Comparison of ENCODE assay signal across 9 cellular contexts in genomic region chr11:393219-394033, GRCh38. TPM values are rescaled to one million over a fixed set of nuclear protein-coding genes. Genes with fewer than 3 reads are reported as not detected.
DNase-seq lines count a peak whose midpoint lies in the region; ATAC-seq and TF ChIP-seq lines count a peak whose summit lies in the region.
"Had no signal": no experiment of that assay in that cellular context is flagged by ENCODE, and none has a peak within 500 bp of the region (broad histone marks: within the 10 kb centered on the region; RNA-seq: fewer than 3 reads in every experiment).

No MANE protein-coding gene starts in this region.

- TF ChIP-seq POLR2A in NB4 (IDR thresholded peaks at IDR 0.05; ENCODE audit: extremely low read depth, insufficient read length): no peak

- no peaks in the 10 kb centered on the region for H3K27me3 Mint-ChIP-seq in osteocyte (ENCODE audit: unreplicated experiment)
- no peaks in the 10 kb centered on the region for H3K27me3 Mint-ChIP-seq in activated T-cell treated with anti-CD3 and anti-CD28 coated beads, Interleukin-2, amount 50 U/mL, for 72 hours (ENCODE audit: low read depth)

- TF ChIP-seq CTCF in NB4 (IDR thresholded peaks at IDR 0.05; ENCODE audit: low read depth, low read length) (no peak), osteocyte (IDR thresholded peaks at IDR 0.05) (no peak)

- peaks cover 18% of the 10 kb centered on the region for H3K4me1 Mint-ChIP-seq in osteocyte (ENCODE audit: unreplicated experiment)
- no peaks in the 10 kb centered on the region for H3K4me1 Mint-ChIP-seq in activated T-cell treated with anti-CD3 and anti-CD28 coated beads, Interleukin-2, amount 50 U/mL, for 72 hours (ENCODE audit: low read depth)

- ATAC-seq in GM21390 (IDR thresholded peaks at IDR 0.05; ENCODE audit: unreplicated experiment): no peak
- ATAC-seq in activated T-cell treated with anti-CD3 and anti-CD28 coated beads, Interleukin-2, amount 50 U/mL, for 72 hours (replicated peaks in 1 of 2): no peak

- no peak overlapping the region for H3K4me3 Mint-ChIP-seq in osteocyte (ENCODE audit: unreplicated experiment)
- no peak overlapping the region for H3K4me3 Mint-ChIP-seq in activated T-cell treated with anti-CD3 and anti-CD28 coated beads, Interleukin-2, amount 50 U/mL, for 72 hours

- no peaks in the 10 kb centered on the region for H3K9me3 Mint-ChIP-seq in osteocyte (ENCODE audit: unreplicated experiment)
- H3K9me3 Mint-ChIP-seq in activated T-cell treated with anti-CD3 and anti-CD28 coated beads, Interleukin-2, amount 50 U/mL, for 72 hours: no peaks in the 10 kb centered on the region

- H3K4me3 ChIP-seq in NB4 (ENCODE audit: low read depth, low read length): no peak overlapping the region
- H3K4me3 ChIP-seq: SK-N-MC had no signal

- DNase-seq in GM03348 (ENCODE audit: low spot score): peak; percentile 97
- DNase-seq in NB4 (ENCODE audit: low read depth): peak; percentile 62
- peak; percentile 95 for DNase-seq in epidermal melanocyte (ENCODE audit: insufficient read length, low spot score)
- DNase-seq in renal cortical epithelial cell (ENCODE audit: low read depth): peak; percentile 65
- DNase-seq in osteocyte (ENCODE audit: extremely low spot score, unreplicated experiment): no peak
- no peak for DNase-seq in GDM1 (lab: John Stamatoyannopoulos, UW)
- no peak for DNase-seq in activated T-cell treated with anti-CD3 and anti-CD28 coated beads, Interleukin-2, amount 50 U/mL, for 72 hours

- no peak overlapping the region for H3K27ac Mint-ChIP-seq in osteocyte (ENCODE audit: unreplicated experiment)
- no peak overlapping the region for H3K27ac Mint-ChIP-seq in activated T-cell treated with anti-CD3 and anti-CD28 coated beads, Interleukin-2, amount 50 U/mL, for 72 hours

- no peaks in the 10 kb centered on the region for H3K36me3 Mint-ChIP-seq in osteocyte (ENCODE audit: unreplicated experiment)
- no peaks in the 10 kb centered on the region for H3K36me3 Mint-ChIP-seq in activated T-cell treated with anti-CD3 and anti-CD28 coated beads, Interleukin-2, amount 50 U/mL, for 72 hours (ENCODE audit: insufficient read depth in 2 of 2)

RNA-seq across cellular contexts. Expression of gene PKP3, which starts 0.6 kb away (rescaled TPM):
- total RNA-seq in renal cortical epithelial cell (1.7 and 13.7 TPM in 2 replicates), osteocyte (0.40 and 0.50 TPM in 2 replicates)
- total RNA-seq in activated T-cell treated with anti-CD3 and anti-CD28 coated beads, Interleukin-2, amount 50 U/mL, for 72 hours: 1 to 10 TPM in 1 of 2 donors, under 1 TPM in 1; 0.16 to 1.2 TPM

RNA-seq across cellular contexts. Expression of gene SIGIRR, which starts 21.4 kb away (rescaled TPM):
- total RNA-seq in renal cortical epithelial cell: 5.4 and 41.5 TPM in 2 replicates
- 27.0 and 28.0 TPM in 2 replicates for total RNA-seq in osteocyte
- 10 to 100 TPM; 59.3 to 68.4 TPM for total RNA-seq in activated T-cell treated with anti-CD3 and anti-CD28 coated beads, Interleukin-2, amount 50 U/mL, for 72 hours

RNA-seq across cellular contexts. Expression of gene B4GALNT4, which starts 24.1 kb away (rescaled TPM):
- total RNA-seq in renal cortical epithelial cell (4.0 and 4.5 TPM in 2 replicates), osteocyte (61.0 and 63.3 TPM in 2 replicates)
- total RNA-seq in activated T-cell treated with anti-CD3 and anti-CD28 coated beads, Interleukin-2, amount 50 U/mL, for 72 hours: 1 to 10 TPM; 2.1 to 2.7 TPM

RNA-seq across cellular contexts. Expression of gene ANO9, which starts 48.4 kb away (rescaled TPM):
- total RNA-seq in renal cortical epithelial cell (9.2 and 10.8 TPM in 2 replicates), osteocyte (not detected in 2 replicates)
- 10 to 100 TPM; 34.3 to 56.5 TPM for total RNA-seq in activated T-cell treated with anti-CD3 and anti-CD28 coated beads, Interleukin-2, amount 50 U/mL, for 72 hours

RNA-seq across cellular contexts. Expression of gene PTDSS2, which starts 56.7 kb away (rescaled TPM):
- total RNA-seq in renal cortical epithelial cell (25.9 and 40.7 TPM in 2 replicates), osteocyte (55.3 and 56.1 TPM in 2 replicates)
- total RNA-seq in activated T-cell treated with anti-CD3 and anti-CD28 coated beads, Interleukin-2, amount 50 U/mL, for 72 hours: 10 to 100 TPM; 20.6 to 22.5 TPM

Comparison
In these comparisons a context has a peak if more than half of its experiments do, and no peak if none do; other contexts are left out.
1. DNase-seq: peak in GM03348 (single experiment), NB4 (single experiment), epidermal melanocyte (single experiment) and renal cortical epithelial cell (single experiment); none in osteocyte (single experiment), GDM1 (single experiment) and activated T-cell treated with anti-CD3 and anti-CD28 coated beads, Interleukin-2, amount 50 U/mL, for 72 hours (0 of 2).
2. RNA of gene B4GALNT4, which starts 24.1 kb away (total RNA-seq): 61.0 to 63.3 TPM in osteocyte; 4.0 to 4.5 TPM in renal cortical epithelial cell and 2.1 to 2.7 TPM in activated T-cell treated with anti-CD3 and anti-CD28 coated beads, Interleukin-2, amount 50 U/mL, for 72 hours; every median in the first group is over 10 times any median in the second.